ENCODE assay signal across 5 cellular contexts in genomic region chr7:112916431-112916830, GRCh38.
DNase-seq lines count a peak whose midpoint lies in the region; ATAC-seq, FAIRE-seq and TF ChIP-seq lines count a peak whose summit lies in the region.
"Not testable (repeated sequence)": the region's sequence is repeated elsewhere in the genome, so short reads cannot be mapped to it uniquely, and the experiment has no call there.

No MANE protein-coding gene starts in this region.

- H3K4me2 ChIP-seq in K562 (ENCODE audit: insufficient read depth, low read length) = not testable (repeated sequence)

- not testable (repeated sequence) for TF ChIP-seq RAD21 in K562 (CRISPR knock-in tag; conservative IDR thresholded peaks at IDR 0.05 in 1 of 2, IDR thresholded peaks at IDR 0.05 in 1 of 2)

- H3K36me3 ChIP-seq in Caco-2 (ENCODE audit: control insufficient read depth, insufficient read depth, low read length); H7 (replicated peaks; ENCODE audit: control insufficient read depth, insufficient read depth, low read length); K562 (ENCODE audit: control insufficient read depth, insufficient read depth, low read length): not testable (repeated sequence)

- CTCF ChIA-PET in Caco-2 (lab: Charles Lee); K562 (lab: Yijun Ruan, JAX; ENCODE audit: low intra/inter-chr PET ratio): not testable (repeated sequence)

- peak overlapping the region; percentile 54 for H3K4me3 Mint-ChIP-seq in Caco-2 (ENCODE audit: unreplicated experiment)
- H3K4me3 Mint-ChIP-seq in chondrocyte (ENCODE audit: unreplicated experiment) = not testable (repeated sequence)

- TF ChIP-seq EP300 in K562 (IDR thresholded peaks at IDR 0.05; ENCODE audit: low read length) = not testable (repeated sequence)

- not testable (repeated sequence) for H3K27me3 ChIP-seq in Caco-2 (replicated peaks; ENCODE audit: control insufficient read depth, insufficient read depth, low read length); H7 (ENCODE audit: control insufficient read depth, insufficient read depth, low read length); K562 (ENCODE audit: control insufficient read depth in 2 of 2, insufficient read depth in 2 of 2, low read length in 2 of 2)

- H3K79me2 ChIP-seq in K562 (ENCODE audit: control insufficient read depth, insufficient read depth, low read length) = not testable (repeated sequence)

- POLR2A ChIA-PET in Caco-2 (lab: Charles Lee) = not testable (repeated sequence)
- POLR2A ChIA-PET in K562 (lab: Yijun Ruan, JAX) = interaction anchor here (1.2 kb wide), 1 partner anchor 24 kb away, joined by 3 read pairs; a partner anchor contains a TSS

- H3K4me1 Mint-ChIP-seq in Caco-2 (ENCODE audit: low read depth, unreplicated experiment); chondrocyte (ENCODE audit: low read depth): not testable (repeated sequence)

- BruUV-seq in Caco-2 (replicated peaks; lab: Mats Ljungman, UMichigan); K562 (replicated peaks; lab: Mats Ljungman, UMichigan): not testable (repeated sequence)

- H3K4me3 ChIP-seq in Caco-2 (ENCODE audit: low read depth, low read length); K562: not testable (repeated sequence)
- peak overlapping the region; percentile 10; the same call in 1 of the 2 replicates for H3K4me3 ChIP-seq in H7 (ENCODE audit: insufficient read depth, low read depth, low read length)

- not testable (repeated sequence) for H4K20me1 ChIP-seq in K562 (replicated peaks; ENCODE audit: control insufficient read depth, insufficient read depth, low read length)

- not testable (repeated sequence) for ATAC-seq in K562

- 68% methylated on average over 18 of the region's 18 CpGs for WGBS in K562 (ENCODE audit: insufficient coverage, low coverage, missing lambda C conversion rate)

- H3K9me3 ChIP-seq in Caco-2; K562 (replicated peaks; ENCODE audit: control insufficient read depth, insufficient read depth, low read depth, low read length): not testable (repeated sequence)

- not testable (repeated sequence) for H3K4me1 ChIP-seq in Caco-2; K562 (replicated peaks in 1 of 2; ENCODE audit: control insufficient read depth in 2 of 2, insufficient read depth in 2 of 2, low read length in 2 of 2)

- H3K9ac ChIP-seq in K562 (ENCODE audit: insufficient read depth in 1 of 2, low read depth in 2 of 2, low read length in 2 of 2) = not testable (repeated sequence)

- in situ Hi-C loops in K562 (cut with MboI) = not testable (repeated sequence)

- not testable (repeated sequence) for H3K9me3 Mint-ChIP-seq in Caco-2 (ENCODE audit: unreplicated experiment); chondrocyte (ENCODE audit: low read depth)

- peaks cover 15% of the 10 kb centered on the region for H3K36me3 Mint-ChIP-seq in Caco-2 (ENCODE audit: insufficient read depth, unreplicated experiment)
- H3K36me3 Mint-ChIP-seq in chondrocyte (ENCODE audit: low read depth) = not testable (repeated sequence)

- DNase-seq in Caco-2; H7; K562 (ENCODE audit: extremely low read depth in 1 of 4, low spot score in 3 of 4): not testable (repeated sequence)
- DNase-seq in NCI-H69 (lab: John Stamatoyannopoulos, UW) = peak; percentile 39
- peak; percentile 57 for DNase-seq in chondrocyte (ENCODE audit: low spot score)

- not testable (repeated sequence) for H3K27me3 Mint-ChIP-seq in Caco-2 (ENCODE audit: insufficient read depth, unreplicated experiment); chondrocyte (ENCODE audit: low read depth)

- intact Hi-C loops in Caco-2 (cut with micrococcal nuclease; ENCODE audit: unreplicated experiment); K562 (cut with micrococcal nuclease): not testable (repeated sequence)

- not testable (repeated sequence) for H3K27ac Mint-ChIP-seq in Caco-2 (ENCODE audit: unreplicated experiment); chondrocyte (ENCODE audit: unreplicated experiment)

- not testable (repeated sequence) for FAIRE-seq in K562 (lab: Jason Lieb, UNC)

- TF ChIP-seq CTCF in Caco-2 (IDR thresholded peaks at IDR 0.05; ENCODE audit: insufficient read depth in 1 of 2, low read depth in 1 of 2, low read length in 1 of 2, severe bottlenecking in 1 of 2, unreplicated experiment in 1 of 2); K562 (IDR thresholded peaks at IDR 0.05 in 2 of 3, conservative IDR thresholded peaks at IDR 0.05 in 1 of 3; ENCODE audit: insufficient read depth in 2 of 3, low read depth in 1 of 3, low read length in 3 of 3); chondrocyte (IDR thresholded peaks at IDR 0.05): not testable (repeated sequence)

- H3K27ac ChIP-seq in K562 (ENCODE audit: extremely low read depth, low read depth, low read length) = not testable (repeated sequence)

- not testable (repeated sequence) for TF ChIP-seq POLR2A in K562 (conservative IDR thresholded peaks at IDR 0.05)

- H3K9me1 ChIP-seq in K562 (ENCODE audit: control insufficient read depth, insufficient read depth, low read length) = not testable (repeated sequence)

- peak overlapping the region; percentile 63 for H2AFZ ChIP-seq in K562 (ENCODE audit: low read depth, low read length)

TF ChIP-seq in K562, 482 proteins besides CTCF, POLR2A, EP300 and RAD21:
- TF ChIP-seq YY1 (IDR thresholded peaks at IDR 0.05; ENCODE audit: borderline replicate concordance in 1 of 3, control insufficient read depth in 1 of 3, extremely low read depth in 1 of 3, insufficient read depth in 3 of 3, insufficient read length in 1 of 3, insufficient replicate concordance in 2 of 3, low read depth in 1 of 3, low read length in 2 of 3) = peak in 1 of 3 experiments; percentile 39
